ENCODE assay signal across 12 cellular contexts in genomic region chr12:3704512-3705348, GRCh38. TPM values are rescaled to one million over a fixed set of nuclear protein-coding genes. Genes with fewer than 3 reads are reported as not detected.
DNase-seq lines count a peak whose midpoint lies in the region; ATAC-seq lines count a peak whose summit lies in the region.
"Had no signal": no experiment of that assay in that cellular context is flagged by ENCODE, and none has a peak within 500 bp of the region (broad histone marks: within the 10 kb centered on the region; RNA-seq: fewer than 3 reads in every experiment).

No MANE protein-coding gene starts in this region.

- peaks cover 10% of the 10 kb centered on the region for H3K36me3 Mint-ChIP-seq in effector memory CD8-positive, alpha-beta T cell (ENCODE audit: insufficient read depth)

- H3K9me3 Mint-ChIP-seq in effector memory CD8-positive, alpha-beta T cell, result no peaks in the 10 kb centered on the region

- H3K4me1 ChIP-seq in ACC112 (ENCODE audit: control insufficient read depth, insufficient read depth, low read length, unreplicated experiment), result peaks cover 17% of the 10 kb centered on the region

- H3K27ac Mint-ChIP-seq in effector memory CD8-positive, alpha-beta T cell, result peak overlapping the region; percentile 57 to 63

- no peaks in the 10 kb centered on the region for H3K27me3 Mint-ChIP-seq in effector memory CD8-positive, alpha-beta T cell
- H3K27me3 Mint-ChIP-seq: naive B cell had no signal

- no peaks in the 10 kb centered on the region for H3K27me3 ChIP-seq in ACC112 (ENCODE audit: insufficient read depth, low read length)

- no peak for ATAC-seq in effector memory CD8-positive, alpha-beta T cell (replicated peaks)
- no peak for ATAC-seq in GM19395 (IDR thresholded peaks at IDR 0.05; ENCODE audit: unreplicated experiment)

- H3K4me3 Mint-ChIP-seq in effector memory CD8-positive, alpha-beta T cell, result peak overlapping the region in 1 of 2 donors; percentile 19

- peaks cover 3% of the 10 kb centered on the region; the same call in 1 of the 2 replicates for H3K36me3 ChIP-seq in ACC112 (ENCODE audit: insufficient read depth, low read length)

- H3K4me3 ChIP-seq in ACC112 (ENCODE audit: low read depth, low read length), result peak overlapping the region; percentile 59

- H3K4me1 Mint-ChIP-seq in effector memory CD8-positive, alpha-beta T cell (ENCODE audit: low read depth in 2 of 2), result peaks cover 24 to 36% of the 10 kb centered on the region in 2 donors

- H3K27ac ChIP-seq in ACC112 (ENCODE audit: low read depth, low read length), result peak overlapping the region; percentile 63

- no peaks in the 10 kb centered on the region for H3K79me2 ChIP-seq in ACC112 (ENCODE audit: control insufficient read depth, insufficient read depth, low read length, unreplicated experiment)

- peak overlapping the region; percentile 34 for H2AFZ ChIP-seq in ACC112 (ENCODE audit: low read length, unreplicated experiment)

- DNase-seq in HCEC 1CT (peak; percentile 34), myocyte (ENCODE audit: low read depth) (peak; percentile 48), NCI-H2107 (lab: John Stamatoyannopoulos, UW) (no peak), DMS114 treated with DMSO at 0.1 percent for 48 hours (lab: John Stamatoyannopoulos, UW; ENCODE audit: unreplicated experiment) (no peak)
- DNase-seq in effector memory CD8-positive, alpha-beta T cell, result no peak
- DNase-seq in activated effector memory CD4-positive, alpha-beta T cell treated with Interleukin-2 at 50 U/mL for 16 hours, result no peak
- DNase-seq: activated naive CD4-positive, alpha-beta T cell treated with Interleukin-2 at 50 U/mL for 16 hours; COR-L47; naive B cell; NCI-H446 had no signal

RNA-seq across cellular contexts. Expression of gene CRACR2A, which starts 48.2 kb away (rescaled TPM):
- 2.5 and 3.0 TPM in 2 replicates for total RNA-seq in myocyte
- polyA plus RNA-seq in myocyte (2012), result 0.73 TPM

Comparison
In these comparisons a context has a peak if more than half of its experiments do, and no peak if none do; other contexts are left out.
1. DNase-seq: peak in HCEC 1CT (single experiment) and myocyte (single experiment); none in effector memory CD8-positive, alpha-beta T cell (0 of 3), activated effector memory CD4-positive, alpha-beta T cell treated with Interleukin-2 at 50 U/mL for 16 hours (single experiment), NCI-H2107 (single experiment) and DMS114 treated with DMSO at 0.1 percent for 48 hours (single experiment).